Comparison of ENCODE assay signal across 9 cellular contexts in genomic region chr18:34809697-34810096, GRCh38.
DNase-seq lines count a peak whose midpoint lies in the region; ATAC-seq, FAIRE-seq and TF ChIP-seq lines count a peak whose summit lies in the region.
"Had no signal": no experiment of that assay in that cellular context is flagged by ENCODE, and none has a peak within 500 bp of the region (broad histone marks: within the 10 kb centered on the region; RNA-seq: fewer than 3 reads in every experiment).

No MANE protein-coding gene starts in this region.

- FAIRE-seq in small intestine (lab: Jason Lieb, UNC): no peak

- intact Hi-C loops in PC-9 (cut with micrococcal nuclease; ENCODE audit: unreplicated experiment): no loop called here

- H3K27ac ChIP-seq in PC-9 (no peak overlapping the region), small intestine (ENCODE audit: low read depth in 1 of 2, low read length in 1 of 2) (no peak overlapping the region)

- TF ChIP-seq CTCF in PC-9 (conservative IDR thresholded peaks at IDR 0.05): peak; percentile 35; the same call in 1 of the 2 replicates

- H3K4me1 ChIP-seq in PC-9 (replicated peaks; ENCODE audit: insufficient read depth) (no peaks in the 10 kb centered on the region), small intestine (ENCODE audit: control insufficient read depth in 2 of 2, insufficient read depth in 1 of 2, low read depth in 1 of 2, low read length in 1 of 2) (no peaks in the 10 kb centered on the region)

- no peaks in the 10 kb centered on the region for H3K36me3 ChIP-seq in PC-9 (ENCODE audit: low read depth)
- no peaks in the 10 kb centered on the region for H3K36me3 ChIP-seq in small intestine (ENCODE audit: control insufficient read depth in 2 of 2, insufficient read depth in 2 of 2, low read length in 2 of 2)

- POLR2A ChIA-PET in PC-9 (lab: Charles Lee; ENCODE audit: unreplicated experiment): no interaction called here

- no peaks in the 10 kb centered on the region for H3K79me2 ChIP-seq in PC-9 (ENCODE audit: low read depth)

- H4K20me1 ChIP-seq in PC-9 (ENCODE audit: insufficient read depth): no peaks in the 10 kb centered on the region

- no peaks in the 10 kb centered on the region for H3K27me3 ChIP-seq in PC-9 (ENCODE audit: insufficient read depth, low read depth)
- no peaks in the 10 kb centered on the region for H3K27me3 ChIP-seq in small intestine (ENCODE audit: control insufficient read depth in 2 of 2, insufficient read depth in 2 of 2, low read length in 2 of 2)

- no peak overlapping the region for H2AFZ ChIP-seq in PC-9

- no peak for ATAC-seq in stimulated activated naive CD8-positive, alpha-beta T cell treated with anti-CD3 and anti-CD28 coated beads, Interleukin-15, Interleukin-2, amounts not matched to agents 100 U/mL and 50 U/mL, for 24 hours
- ATAC-seq in stimulated activated naive CD8-positive, alpha-beta T cell treated with anti-CD3 and anti-CD28 coated beads, Interleukin-15, amount 100 ng/mL, for 72 hours: no peak
- ATAC-seq in GM18519 (IDR thresholded peaks at IDR 0.05; ENCODE audit: low FRiP score, unreplicated experiment): no peak

- no peak overlapping the region for H3K4me3 Mint-ChIP-seq in stimulated activated naive CD8-positive, alpha-beta T cell treated with anti-CD3 and anti-CD28 coated beads, Interleukin-15, amount 100 ng/mL, for 72 hours
- H3K4me3 Mint-ChIP-seq: activated naive CD8-positive, alpha-beta T cell treated with anti-CD3 and anti-CD28 coated beads, Interleukin-2, amount 10 ng/mL, durations not matched to agents 7 days and 5 days had no signal

- no peak overlapping the region for H3K4me3 ChIP-seq in PC-9
- H3K4me3 ChIP-seq in small intestine (ENCODE audit: low read depth in 1 of 2, low read length in 2 of 2): no peak overlapping the region

- peaks cover 8% of the 10 kb centered on the region for H3K27me3 Mint-ChIP-seq in stimulated activated naive CD8-positive, alpha-beta T cell treated with anti-CD3 and anti-CD28 coated beads, Interleukin-15, amount 100 ng/mL, for 72 hours

- no peaks in the 10 kb centered on the region for H3K9me3 Mint-ChIP-seq in stimulated activated naive CD8-positive, alpha-beta T cell treated with anti-CD3 and anti-CD28 coated beads, Interleukin-15, amount 100 ng/mL, for 72 hours
- H3K9me3 Mint-ChIP-seq: activated naive CD8-positive, alpha-beta T cell treated with anti-CD3 and anti-CD28 coated beads, Interleukin-2, amount 10 ng/mL, durations not matched to agents 7 days and 5 days had no signal

- WGBS in small intestine, 3 donors: 48 to 59% (median 55%) methylated on average over 3 of the region's 3 CpGs

- H3K9me2 ChIP-seq in PC-9 (ENCODE audit: insufficient read depth): no peaks in the 10 kb centered on the region

- no peaks in the 10 kb centered on the region for H3F3A ChIP-seq in PC-9 (ENCODE audit: insufficient read depth, low read depth)

- no TSS peak for BruUV-seq in PC-9 (replicated peaks; lab: Mats Ljungman, UMichigan)

- H3K27ac Mint-ChIP-seq in stimulated activated naive CD8-positive, alpha-beta T cell treated with anti-CD3 and anti-CD28 coated beads, Interleukin-15, amount 100 ng/mL, for 72 hours: no peak overlapping the region
- H3K27ac Mint-ChIP-seq: activated naive CD8-positive, alpha-beta T cell treated with anti-CD3 and anti-CD28 coated beads, Interleukin-2, amount 10 ng/mL, durations not matched to agents 7 days and 5 days had no signal

- CTCF ChIA-PET in PC-9 (lab: Charles Lee): no interaction called here

- no peak overlapping the region for H3K4me2 ChIP-seq in PC-9

- peak; percentile 18 for DNase-seq in stimulated activated naive CD8-positive, alpha-beta T cell treated with anti-CD3 and anti-CD28 coated beads, Interleukin-15, Interleukin-2, amounts not matched to agents 100 U/mL and 50 U/mL, for 24 hours
- no peak for DNase-seq in stimulated activated naive CD8-positive, alpha-beta T cell treated with anti-CD3 and anti-CD28 coated beads, Interleukin-15, amount 100 ng/mL, for 72 hours
- DNase-seq in PC-9 (no peak), glomerular visceral epithelial cell (ENCODE audit: extremely low spot score) (peak; percentile 17), small intestine (peak; percentile 8), KG1 (lab: John Stamatoyannopoulos, UW) (no peak)
- no peak for DNase-seq in effector CD8-positive, alpha-beta T cell (lab: John Stamatoyannopoulos, UW)
- DNase-seq: activated naive CD8-positive, alpha-beta T cell treated with anti-CD3 and anti-CD28 coated beads, Interleukin-2, amount 10 ng/mL, durations not matched to agents 7 days and 5 days had no signal

- H3K9me3 ChIP-seq in PC-9 (ENCODE audit: insufficient read depth, low read depth) (no peaks in the 10 kb centered on the region), small intestine (ENCODE audit: control insufficient read depth, low read depth) (no peaks in the 10 kb centered on the region)

- peaks cover 7% of the 10 kb centered on the region for H3K4me1 Mint-ChIP-seq in stimulated activated naive CD8-positive, alpha-beta T cell treated with anti-CD3 and anti-CD28 coated beads, Interleukin-15, amount 100 ng/mL, for 72 hours

Comparison
In these comparisons a context has a peak if more than half of its experiments do, and no peak if none do; other contexts are left out.
1. DNase-seq: peak in stimulated activated naive CD8-positive, alpha-beta T cell treated with anti-CD3 and anti-CD28 coated beads, Interleukin-15, Interleukin-2, amounts not matched to agents 100 U/mL and 50 U/mL, for 24 hours (single experiment), glomerular visceral epithelial cell (single experiment) and small intestine (single experiment); none in stimulated activated naive CD8-positive, alpha-beta T cell treated with anti-CD3 and anti-CD28 coated beads, Interleukin-15, amount 100 ng/mL, for 72 hours (0 of 2), PC-9 (0 of 2), effector CD8-positive, alpha-beta T cell (single experiment) and KG1 (single experiment).